9 cellular contexts compared by ENCODE assay signal in genomic region chr2:27960237-27960912, GRCh38.
DNase-seq lines count a peak whose midpoint lies in the region; ATAC-seq, FAIRE-seq and TF ChIP-seq lines count a peak whose summit lies in the region.
"Had no signal": no experiment of that assay in that cellular context is flagged by ENCODE, and none has a peak within 500 bp of the region (broad histone marks: within the 10 kb centered on the region; RNA-seq: fewer than 3 reads in every experiment).

No MANE protein-coding gene starts in this region.

- peak overlapping the region; percentile 88 for H3K27ac ChIP-seq in neutrophil

- no peaks in the 10 kb centered on the region for H3K36me3 ChIP-seq in neutrophil

- H3K4me3 Mint-ChIP-seq in CD14-positive monocyte = peak overlapping the region in 1 of 2 donors; percentile 15
- no peak overlapping the region for H3K4me3 Mint-ChIP-seq in central memory CD8-positive, alpha-beta T cell

- H3K36me3 Mint-ChIP-seq in CD14-positive monocyte = peaks cover 18 to 22% of the 10 kb centered on the region in 2 donors
- no peaks in the 10 kb centered on the region for H3K36me3 Mint-ChIP-seq in central memory CD8-positive, alpha-beta T cell (ENCODE audit: insufficient read depth)

- no peak for DNase-seq in CD14-positive monocyte (ENCODE audit: low spot score)
- peak; percentile 49 to 51 for DNase-seq in Kasumi-1 (lab: John Stamatoyannopoulos, UW)
- no peak for DNase-seq in central memory CD8-positive, alpha-beta T cell (ENCODE audit: low spot score in 2 of 2)
- DNase-seq in NCI-H1417 treated with DMSO at 0.1 percent for 48 hours (lab: John Stamatoyannopoulos, UW) = no peak
- DNase-seq in GM13977 (ENCODE audit: low spot score) = no peak
- no peak for DNase-seq in D721Med (ENCODE audit: insufficient read length, low spot score)
- DNase-seq: NCI-H510A treated with DMSO at 0.1 percent for 48 hours had no signal

- H3K4me1 Mint-ChIP-seq in CD14-positive monocyte = peaks cover 61% of the 10 kb centered on the region
- peaks cover 54% of the 10 kb centered on the region for H3K4me1 Mint-ChIP-seq in central memory CD8-positive, alpha-beta T cell

- H3K27me3 ChIP-seq in neutrophil = no peaks in the 10 kb centered on the region

- H3K4me1 ChIP-seq in neutrophil (ENCODE audit: control insufficient read depth in 1 of 2, insufficient read depth in 1 of 2, low read depth in 1 of 2, low read length in 1 of 2) = peaks cover 55% of the 10 kb centered on the region in 2 experiments

- intact Hi-C loops in CD14-positive monocyte (cut with micrococcal nuclease) = loop anchor here in 1 of 2 donors (5.0 kb wide), 1 partner anchor 37 kb away; no protein-coding TSS in a partner anchor

- H3K9me3 ChIP-seq in neutrophil = no peaks in the 10 kb centered on the region

- TF ChIP-seq CTCF in CD14-positive monocyte (IDR thresholded peaks at IDR 0.05) (no peak), neutrophil (IDR thresholded peaks at IDR 0.05) (no peak), GM13977 (IDR thresholded peaks at IDR 0.05; ENCODE audit: extremely low read depth, insufficient read depth, missing control alignments) (no peak), D721Med (IDR thresholded peaks at IDR 0.05; ENCODE audit: insufficient read depth, missing control alignments) (no peak)

- in situ Hi-C loops in GM13977 (cut with MboI; ENCODE audit: low pct_unique_long_range_greater_than_20kb, low sequenced_read_pairs, unreplicated experiment) = no loop called here

- ATAC-seq in central memory CD8-positive, alpha-beta T cell (replicated peaks; ENCODE audit: extremely low read depth, poor library complexity, severe bottlenecking) = peak; percentile 91
- ATAC-seq in esophagus mucosa = no peak

- H3K27me3 Mint-ChIP-seq in CD14-positive monocyte (ENCODE audit: low read depth in 3 of 3) = peaks cover 0 to 2% (median 0%) of the 10 kb centered on the region in 3 donors
- H3K27me3 Mint-ChIP-seq in central memory CD8-positive, alpha-beta T cell = no peaks in the 10 kb centered on the region

- peak overlapping the region; percentile 83 to 92 (median 90) for H3K27ac Mint-ChIP-seq in CD14-positive monocyte
- H3K27ac Mint-ChIP-seq in central memory CD8-positive, alpha-beta T cell (ENCODE audit: low read depth) = peak overlapping the region; percentile 22

- no peak for FAIRE-seq in D721Med (lab: Jason Lieb, UNC)

- H3K9me3 Mint-ChIP-seq in CD14-positive monocyte = peaks cover 3 to 11% (median 7%) of the 10 kb centered on the region in 7 donors
- H3K9me3 Mint-ChIP-seq in central memory CD8-positive, alpha-beta T cell = no peaks in the 10 kb centered on the region

- H3K4me3 ChIP-seq in neutrophil (ENCODE audit: low read depth in 1 of 2, low read length in 1 of 2) = no peak overlapping the region

Comparison
In these comparisons a context has a peak if more than half of its experiments do, and no peak if none do; other contexts are left out.
1. DNase-seq: peak in Kasumi-1 (2 of 2); none in CD14-positive monocyte (single experiment), central memory CD8-positive, alpha-beta T cell (0 of 2), NCI-H1417 treated with DMSO at 0.1 percent for 48 hours (single experiment), GM13977 (single experiment) and D721Med (single experiment).